Comparison of ENCODE assay signal across 8 cellular contexts in genomic region chr2:70089220-70089945, GRCh38. TPM values are rescaled to one million over a fixed set of nuclear protein-coding genes. Genes with fewer than 3 reads are reported as not detected.
DNase-seq lines count a peak whose midpoint lies in the region; ATAC-seq and TF ChIP-seq lines count a peak whose summit lies in the region.

No MANE protein-coding gene starts in this region.

- H3K27me3 ChIP-seq in Caco-2 (replicated peaks; ENCODE audit: control insufficient read depth, insufficient read depth, low read length): no peaks in the 10 kb centered on the region

- peaks cover 6% of the 10 kb centered on the region; the same call in 1 of the 2 replicates for H3K4me1 ChIP-seq in Caco-2

- peak overlapping the region; percentile 100 for H3K27ac ChIP-seq in KOPT-K1 (ENCODE audit: low read depth, low read length, poor library complexity, severe bottlenecking)

- TF ChIP-seq CTCF in Caco-2 (IDR thresholded peaks at IDR 0.05; ENCODE audit: insufficient read depth in 1 of 2, low read depth in 1 of 2, low read length in 1 of 2, severe bottlenecking in 1 of 2, unreplicated experiment in 1 of 2): no peak
- TF ChIP-seq CTCF in WI38 (IDR thresholded peaks at IDR 0.05; ENCODE audit: low read depth, low read length): no peak
- no peak for TF ChIP-seq CTCF in osteocyte (IDR thresholded peaks at IDR 0.05)

- H3K9me3 ChIP-seq in Caco-2 (no peaks in the 10 kb centered on the region; the same call in 1 of the 2 replicates), KOPT-K1 (ENCODE audit: insufficient read depth, low read length, poor library complexity, severe bottlenecking) (no peaks in the 10 kb centered on the region)

- H3K4me3 ChIP-seq in Caco-2 (ENCODE audit: low read depth, low read length) (peak overlapping the region; percentile 59), WI38 (ENCODE audit: low read depth, low read length) (peak overlapping the region; percentile 97)

- H3K4me3 Mint-ChIP-seq in Caco-2 (ENCODE audit: unreplicated experiment) (peak overlapping the region; percentile 92), osteocyte (ENCODE audit: unreplicated experiment) (peak overlapping the region; percentile 97)

- POLR2A ChIA-PET in Caco-2 (lab: Charles Lee): interaction anchor here (0.5 to 2.5 kb wide), 7 partner anchors 15 to 58 kb away, joined by 3 to 14 read pairs (median 3); no protein-coding TSS in a partner anchor

- CTCF ChIA-PET in Caco-2 (lab: Charles Lee): interaction anchor here (1.3 to 1.6 kb wide), 2 partner anchors 20 to 53 kb away, joined by 3 read pairs; no protein-coding TSS in a partner anchor

- BruUV-seq in Caco-2 (replicated peaks; lab: Mats Ljungman, UMichigan): no TSS peak

- DNase-seq in Caco-2: no peak
- DNase-seq in erythroblast (lab: John Stamatoyannopoulos, UW): peak; percentile 36 to 46
- no peak for DNase-seq in osteocyte (ENCODE audit: extremely low spot score, unreplicated experiment)
- no peak for DNase-seq in OCI-M2 (lab: John Stamatoyannopoulos, UW; ENCODE audit: unreplicated experiment)

- H3K36me3 Mint-ChIP-seq in Caco-2 (ENCODE audit: insufficient read depth, unreplicated experiment): peaks cover 55% of the 10 kb centered on the region
- peaks cover 20% of the 10 kb centered on the region for H3K36me3 Mint-ChIP-seq in osteocyte (ENCODE audit: unreplicated experiment)

- intact Hi-C loops in Caco-2 (cut with micrococcal nuclease; ENCODE audit: unreplicated experiment): loop anchor here (5.0 kb wide), 2 partner anchors 158 to 203 kb away; partner anchors contain the start of genes SNRPG and TIA1

- H3K36me3 ChIP-seq in Caco-2 (ENCODE audit: control insufficient read depth, insufficient read depth, low read length) (peaks cover 6% of the 10 kb centered on the region), KOPT-K1 (ENCODE audit: insufficient read depth, low read length) (peaks cover 31% of the 10 kb centered on the region)

- H3K27ac Mint-ChIP-seq in Caco-2 (ENCODE audit: unreplicated experiment) (peak overlapping the region; percentile 100), osteocyte (ENCODE audit: unreplicated experiment) (peak overlapping the region; percentile 100)

- H3K4me1 Mint-ChIP-seq in Caco-2 (ENCODE audit: low read depth, unreplicated experiment) (peaks cover 25% of the 10 kb centered on the region), osteocyte (ENCODE audit: unreplicated experiment) (peaks cover 28% of the 10 kb centered on the region)

- H3K27me3 Mint-ChIP-seq in Caco-2 (ENCODE audit: insufficient read depth, unreplicated experiment) (no peaks in the 10 kb centered on the region), osteocyte (ENCODE audit: unreplicated experiment) (no peaks in the 10 kb centered on the region)

- ATAC-seq in HG02798 (IDR thresholded peaks at IDR 0.05; ENCODE audit: poor library complexity, unreplicated experiment) (no peak), HG02623 (IDR thresholded peaks at IDR 0.05; ENCODE audit: unreplicated experiment) (no peak)

- H3K9me3 Mint-ChIP-seq in Caco-2 (ENCODE audit: unreplicated experiment): no peaks in the 10 kb centered on the region
- no peaks in the 10 kb centered on the region for H3K9me3 Mint-ChIP-seq in osteocyte (ENCODE audit: unreplicated experiment)

- no peak for TF ChIP-seq POLR2A in erythroblast (IDR thresholded peaks at IDR 0.05; ENCODE audit: low read length)

RNA-seq across cellular contexts. Expression of gene PCBP1, which starts 2.1 kb away (rescaled TPM):
- total RNA-seq in Caco-2 (2022) (308 and 319 TPM in 2 replicates), osteocyte (261 and 262 TPM in 2 replicates)

Comparison
In these comparisons a context has a peak if more than half of its experiments do, and no peak if none do; other contexts are left out.
1. DNase-seq: peak in erythroblast (2 of 2); none in Caco-2 (0 of 2), osteocyte (single experiment) and OCI-M2 (single experiment).